21 cellular contexts compared by ENCODE assay signal in the genomic region with DNA sequence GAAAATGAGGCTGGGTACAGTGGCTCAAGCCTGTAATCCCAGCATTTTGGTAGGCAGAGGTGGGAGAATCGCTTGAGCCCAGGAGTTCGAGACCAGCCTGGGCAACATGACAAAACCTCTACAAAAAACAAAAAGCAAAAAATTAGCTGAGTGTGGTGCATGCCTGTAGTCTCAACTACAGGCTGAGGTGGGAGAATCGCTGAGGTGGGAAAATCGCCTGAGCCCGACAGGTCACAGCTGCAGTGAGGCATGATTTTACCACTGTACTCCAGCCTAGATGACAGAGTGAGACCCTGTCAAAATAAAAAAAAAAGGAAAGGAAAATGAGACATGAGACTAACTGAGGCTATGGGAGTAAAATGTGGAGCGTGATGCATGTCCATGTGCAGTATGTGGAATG.
A peak's percentile ranks its signal among the peaks of the same experiment; 100 is the strongest.
DNase-seq lines count a peak whose midpoint lies in the region; ATAC-seq, FAIRE-seq and TF ChIP-seq lines count a peak whose summit lies in the region.
"Had no signal": no experiment of that assay in that cellular context is flagged by ENCODE, and none has a peak within 500 bp of the region (broad histone marks: within the 10 kb centered on the region; RNA-seq: fewer than 3 reads in every experiment).

No MANE protein-coding gene starts in this region.

- H3K4me3 ChIP-seq in BLaER1 = no peak overlapping the region
- no peak overlapping the region for H3K4me3 ChIP-seq in K562
- no peak overlapping the region for H3K4me3 ChIP-seq in osteoblast (ENCODE audit: insufficient read depth, low read length)
- H3K4me3 ChIP-seq: GM12878, HAP-1 had no signal

- WGBS in K562 (ENCODE audit: insufficient coverage, low coverage, missing lambda C conversion rate) = 77% methylated on average over 6 of the region's 6 CpGs

- H3K27me3 ChIP-seq in BLaER1 (no peaks in the 10 kb centered on the region), K562 (ENCODE audit: control insufficient read depth in 2 of 2, insufficient read depth in 2 of 2, low read length in 2 of 2) (no peaks in the 10 kb centered on the region), osteoblast (ENCODE audit: insufficient read depth, low read length) (peaks cover 14% of the 10 kb centered on the region)

- intact Hi-C loops in K562 (cut with micrococcal nuclease) = no loop called here

- POLR2A ChIA-PET in K562 (lab: Yijun Ruan, JAX) = interaction anchor here (0.7 to 0.9 kb wide), 2 partner anchors 8 to 10 kb away, joined by 3 to 4 read pairs; no protein-coding TSS in a partner anchor

- CTCF ChIA-PET in K562 (lab: Yijun Ruan, JAX; ENCODE audit: low intra/inter-chr PET ratio) = no interaction called here

- H3K4me2 ChIP-seq in BLaER1 = peak overlapping the region; percentile 73
- no peak overlapping the region for H3K4me2 ChIP-seq in K562 (ENCODE audit: insufficient read depth, low read length)
- H3K4me2 ChIP-seq in osteoblast (ENCODE audit: insufficient read depth, low read length) = no peak overlapping the region

- H3K36me3 ChIP-seq in BLaER1 (no peaks in the 10 kb centered on the region), K562 (ENCODE audit: control insufficient read depth, insufficient read depth, low read length) (no peaks in the 10 kb centered on the region), osteoblast (ENCODE audit: insufficient read depth, low read length) (no peaks in the 10 kb centered on the region)
- H3K36me3 ChIP-seq: HAP-1 had no signal

- no peaks in the 10 kb centered on the region for H3K9me1 ChIP-seq in K562 (ENCODE audit: control insufficient read depth, insufficient read depth, low read length)

- in situ Hi-C loops in K562 (cut with MboI) = no loop called here

- no peaks in the 10 kb centered on the region for H3K79me2 ChIP-seq in K562 (ENCODE audit: control insufficient read depth, insufficient read depth, low read length)
- no peaks in the 10 kb centered on the region for H3K79me2 ChIP-seq in osteoblast (ENCODE audit: insufficient read depth, low read length)

- H3K4me3 Mint-ChIP-seq in stimulated activated naive CD8-positive, alpha-beta T cell treated with anti-CD3 and anti-CD28 coated beads, Interleukin-15, amount 100 ng/mL, for 72 hours = no peak overlapping the region
- H3K4me3 Mint-ChIP-seq: HFFc6 had no signal

- FAIRE-seq in K562 (lab: Jason Lieb, UNC) = no peak
- FAIRE-seq: GM12878, GM18507, H54 had no signal

- no peak for TF ChIP-seq RAD21 in K562 (CRISPR knock-in tag; conservative IDR thresholded peaks at IDR 0.05 in 1 of 2, IDR thresholded peaks at IDR 0.05 in 1 of 2)

- DNase-seq in DMS79 treated with DMSO at 0.1 percent for 48 hours (lab: John Stamatoyannopoulos, UW) = peak; percentile 17
- DNase-seq in DMS79 (lab: John Stamatoyannopoulos, UW) = no peak
- no peak for DNase-seq in K562 (ENCODE audit: extremely low read depth in 1 of 4, low spot score in 3 of 4)
- DNase-seq in osteoblast (ENCODE audit: insufficient read length, low spot score, missing footprints) = no peak
- DNase-seq in stimulated activated naive CD8-positive, alpha-beta T cell treated with anti-CD3 and anti-CD28 coated beads, Interleukin-15, amount 100 ng/mL, for 72 hours = no peak
- DNase-seq: C1 segment of cervical spinal cord; Calu3; CD4-positive, alpha-beta memory T cell; COR-L47; DMS53; EL; GDM1; GOT3; HFFc6 had no signal

- H3K9me3 ChIP-seq in BLaER1 = no peaks in the 10 kb centered on the region; the same call in 1 of the 2 replicates
- no peaks in the 10 kb centered on the region for H3K9me3 ChIP-seq in K562 (replicated peaks; ENCODE audit: control insufficient read depth, insufficient read depth, low read depth, low read length)
- H3K9me3 ChIP-seq in osteoblast (ENCODE audit: low read depth, low read length) = no peaks in the 10 kb centered on the region
- H3K9me3 ChIP-seq: HAP-1 had no signal

- BruUV-seq in K562 (replicated peaks; lab: Mats Ljungman, UMichigan) = no TSS peak

- H3K9ac ChIP-seq in BLaER1 (no peak overlapping the region; the same call in 1 of the 2 replicates), K562 (ENCODE audit: insufficient read depth in 1 of 2, low read depth in 2 of 2, low read length in 2 of 2) (no peak overlapping the region)

- H4K20me1 ChIP-seq in BLaER1 (no peaks in the 10 kb centered on the region), K562 (replicated peaks; ENCODE audit: control insufficient read depth, insufficient read depth, low read length) (no peaks in the 10 kb centered on the region), osteoblast (ENCODE audit: insufficient read depth, low read length) (no peaks in the 10 kb centered on the region)

- no peak for TF ChIP-seq CTCF in K562 (IDR thresholded peaks at IDR 0.05 in 2 of 3, conservative IDR thresholded peaks at IDR 0.05 in 1 of 3; ENCODE audit: insufficient read depth in 2 of 3, low read depth in 1 of 3, low read length in 3 of 3)
- TF ChIP-seq CTCF in osteoblast (IDR thresholded peaks at IDR 0.05; ENCODE audit: extremely low read depth, low read depth, low read length) = no peak

- H3K27ac ChIP-seq in BLaER1 (peak overlapping the region; percentile 76; the same call in 1 of the 2 replicates), K562 (ENCODE audit: extremely low read depth, low read depth, low read length) (no peak overlapping the region), osteoblast (ENCODE audit: low read depth, low read length) (no peak overlapping the region)
- H3K27ac ChIP-seq: 22Rv1 had no signal

- peaks cover 55% of the 10 kb centered on the region for H3K27me3 Mint-ChIP-seq in stimulated activated naive CD8-positive, alpha-beta T cell treated with anti-CD3 and anti-CD28 coated beads, Interleukin-15, amount 100 ng/mL, for 72 hours

- peaks cover 60% of the 10 kb centered on the region for H3K4me1 ChIP-seq in BLaER1
- H3K4me1 ChIP-seq in K562 (replicated peaks in 1 of 2; ENCODE audit: control insufficient read depth in 2 of 2, insufficient read depth in 2 of 2, low read length in 2 of 2) = no peaks in the 10 kb centered on the region; a peak in 1 of 5 replicates
- no peaks in the 10 kb centered on the region for H3K4me1 ChIP-seq in osteoblast (ENCODE audit: insufficient read depth, low read length)

- TF ChIP-seq POLR2A in K562 (conservative IDR thresholded peaks at IDR 0.05) (no peak), GM18505 (IDR thresholded peaks at IDR 0.05; ENCODE audit: borderline replicate concordance, extremely low read depth, insufficient read depth, insufficient read length) (no peak)

- TF ChIP-seq EP300 in K562 (IDR thresholded peaks at IDR 0.05; ENCODE audit: low read length) = no peak

- no peaks in the 10 kb centered on the region for H3K9me3 Mint-ChIP-seq in stimulated activated naive CD8-positive, alpha-beta T cell treated with anti-CD3 and anti-CD28 coated beads, Interleukin-15, amount 100 ng/mL, for 72 hours
- H3K9me3 Mint-ChIP-seq: CD4-positive, alpha-beta memory T cell; HFFc6 had no signal

- H2AFZ ChIP-seq in K562 (ENCODE audit: low read depth, low read length) (no peak overlapping the region), osteoblast (ENCODE audit: low read length) (no peak overlapping the region)

- no peak overlapping the region for H3K27ac Mint-ChIP-seq in stimulated activated naive CD8-positive, alpha-beta T cell treated with anti-CD3 and anti-CD28 coated beads, Interleukin-15, amount 100 ng/mL, for 72 hours
- H3K27ac Mint-ChIP-seq: CD4-positive, alpha-beta memory T cell; HFFc6 had no signal

- ATAC-seq in K562 (no peak), GM18505 (IDR thresholded peaks at IDR 0.05; ENCODE audit: unreplicated experiment) (no peak)
- ATAC-seq in stimulated activated naive CD8-positive, alpha-beta T cell treated with anti-CD3 and anti-CD28 coated beads, Interleukin-15, amount 100 ng/mL, for 72 hours = no peak
- ATAC-seq: GM12878 had no signal

- H3K4me1 Mint-ChIP-seq in stimulated activated naive CD8-positive, alpha-beta T cell treated with anti-CD3 and anti-CD28 coated beads, Interleukin-15, amount 100 ng/mL, for 72 hours = peaks cover 4% of the 10 kb centered on the region
- H3K4me1 Mint-ChIP-seq: CD4-positive, alpha-beta memory T cell had no signal

TF ChIP-seq in K562, 482 proteins besides CTCF, POLR2A, EP300 and RAD21:
- TF ChIP-seq CBX3 (IDR thresholded peaks at IDR 0.05; ENCODE audit: borderline replicate concordance in 1 of 2, low read length in 2 of 2) = no peak
- peak; percentile 58; the same call in 1 of the 2 replicates for TF ChIP-seq ZNF316 (IDR thresholded peaks at IDR 0.05)
